Comparison of ENCODE assay signal across 1 cellular context in the genomic region with DNA sequence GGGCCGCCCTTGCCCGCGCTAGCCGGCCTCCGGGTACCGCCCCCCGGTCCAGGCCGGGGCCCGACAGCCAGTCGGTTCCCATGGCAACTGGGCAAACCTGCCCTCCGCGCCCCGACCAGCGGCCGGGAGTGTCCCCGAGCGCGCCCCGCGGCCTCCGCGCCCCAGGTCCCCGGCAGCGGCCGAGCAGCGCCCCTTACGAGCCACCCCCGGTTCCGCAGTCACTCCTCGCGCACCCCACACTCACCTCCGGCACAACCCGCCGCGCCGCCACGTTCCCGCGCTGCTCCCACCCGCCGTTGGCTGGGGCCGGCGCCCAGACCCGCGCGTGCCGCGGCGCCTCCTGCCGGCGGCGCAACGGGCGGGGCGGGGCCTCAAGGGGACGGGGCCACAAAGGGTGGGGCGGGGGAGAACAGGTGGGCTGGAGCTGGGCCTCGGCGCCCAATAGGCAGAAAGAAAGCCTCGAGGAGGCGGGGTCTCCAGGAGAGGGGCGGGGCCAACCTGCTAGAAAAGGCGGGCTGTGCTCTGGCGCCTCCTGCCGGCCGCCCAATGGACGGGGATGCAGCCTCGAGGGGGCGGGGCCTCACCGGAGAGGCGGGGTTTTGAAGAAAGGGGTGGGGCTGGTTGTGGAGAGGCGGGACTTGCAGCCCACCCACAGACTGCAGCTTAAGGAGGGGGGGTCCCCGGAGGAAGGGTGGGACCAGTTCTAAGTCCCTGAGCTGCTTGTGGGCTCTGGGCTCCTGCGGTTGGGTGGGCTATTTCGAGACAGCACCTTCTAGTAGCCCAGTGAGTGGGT.
A peak's percentile ranks its signal among the peaks of the same experiment; 100 is the strongest.
TF ChIP-seq lines count a peak whose summit lies in the region.

A gene with protein sequence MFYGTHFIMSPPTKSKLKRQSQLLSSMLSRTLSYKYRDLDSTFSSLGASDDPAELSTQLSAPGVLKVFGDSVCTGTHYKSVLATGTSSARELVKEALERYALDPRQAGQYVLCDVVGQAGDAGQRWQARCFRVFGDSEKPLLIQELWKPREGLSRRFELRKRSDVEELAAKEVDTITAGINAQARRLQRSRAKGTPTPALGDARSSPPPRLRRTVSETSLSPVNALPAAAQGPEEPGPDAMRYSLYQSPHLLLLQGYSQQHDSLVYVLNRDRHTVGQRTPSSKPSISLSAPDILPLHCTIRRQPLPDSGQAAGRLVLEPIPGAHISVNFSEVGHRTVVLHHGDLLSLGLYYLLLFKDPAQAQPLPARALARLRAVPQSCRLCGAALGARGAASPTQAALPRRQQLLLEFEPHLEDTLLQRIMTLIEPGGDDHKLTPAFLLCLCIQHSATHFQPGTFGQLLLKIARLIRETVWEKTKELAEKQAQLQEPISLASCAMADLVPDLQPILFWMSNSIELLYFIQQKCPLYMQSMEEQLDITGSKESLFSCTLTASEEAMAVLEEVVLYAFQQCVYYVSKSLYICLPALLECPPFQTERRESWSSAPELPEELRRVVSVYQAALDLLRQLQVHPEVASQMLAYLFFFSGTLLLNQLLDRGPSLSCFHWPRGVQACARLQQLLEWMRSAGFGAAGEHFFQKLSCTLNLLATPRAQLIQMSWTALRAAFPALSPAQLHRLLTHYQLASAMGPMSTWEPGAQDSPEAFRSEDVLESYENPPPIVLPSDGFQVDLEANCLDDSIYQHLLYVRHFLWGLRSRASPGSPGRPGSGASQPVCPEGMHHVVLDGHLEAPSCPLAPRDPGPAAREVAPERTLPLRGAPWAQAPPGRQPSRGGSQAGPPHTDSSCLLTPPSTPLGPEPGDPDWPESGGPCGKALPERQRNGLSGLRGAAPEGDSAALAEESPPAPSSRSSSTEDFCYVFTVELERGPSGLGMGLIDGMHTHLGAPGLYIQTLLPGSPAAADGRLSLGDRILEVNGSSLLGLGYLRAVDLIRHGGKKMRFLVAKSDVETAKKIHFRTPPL (minus strand): TSS at position 365 of the 793 bp plus-strand sequence. CDS start 5,577 bp downstream, outside the sequence.

TF ChIP-seq in K562, 482 proteins besides CTCF, POLR2A, EP300 and RAD21 (continued from another document and continues in another):
- TF ChIP-seq, protein P1, sequence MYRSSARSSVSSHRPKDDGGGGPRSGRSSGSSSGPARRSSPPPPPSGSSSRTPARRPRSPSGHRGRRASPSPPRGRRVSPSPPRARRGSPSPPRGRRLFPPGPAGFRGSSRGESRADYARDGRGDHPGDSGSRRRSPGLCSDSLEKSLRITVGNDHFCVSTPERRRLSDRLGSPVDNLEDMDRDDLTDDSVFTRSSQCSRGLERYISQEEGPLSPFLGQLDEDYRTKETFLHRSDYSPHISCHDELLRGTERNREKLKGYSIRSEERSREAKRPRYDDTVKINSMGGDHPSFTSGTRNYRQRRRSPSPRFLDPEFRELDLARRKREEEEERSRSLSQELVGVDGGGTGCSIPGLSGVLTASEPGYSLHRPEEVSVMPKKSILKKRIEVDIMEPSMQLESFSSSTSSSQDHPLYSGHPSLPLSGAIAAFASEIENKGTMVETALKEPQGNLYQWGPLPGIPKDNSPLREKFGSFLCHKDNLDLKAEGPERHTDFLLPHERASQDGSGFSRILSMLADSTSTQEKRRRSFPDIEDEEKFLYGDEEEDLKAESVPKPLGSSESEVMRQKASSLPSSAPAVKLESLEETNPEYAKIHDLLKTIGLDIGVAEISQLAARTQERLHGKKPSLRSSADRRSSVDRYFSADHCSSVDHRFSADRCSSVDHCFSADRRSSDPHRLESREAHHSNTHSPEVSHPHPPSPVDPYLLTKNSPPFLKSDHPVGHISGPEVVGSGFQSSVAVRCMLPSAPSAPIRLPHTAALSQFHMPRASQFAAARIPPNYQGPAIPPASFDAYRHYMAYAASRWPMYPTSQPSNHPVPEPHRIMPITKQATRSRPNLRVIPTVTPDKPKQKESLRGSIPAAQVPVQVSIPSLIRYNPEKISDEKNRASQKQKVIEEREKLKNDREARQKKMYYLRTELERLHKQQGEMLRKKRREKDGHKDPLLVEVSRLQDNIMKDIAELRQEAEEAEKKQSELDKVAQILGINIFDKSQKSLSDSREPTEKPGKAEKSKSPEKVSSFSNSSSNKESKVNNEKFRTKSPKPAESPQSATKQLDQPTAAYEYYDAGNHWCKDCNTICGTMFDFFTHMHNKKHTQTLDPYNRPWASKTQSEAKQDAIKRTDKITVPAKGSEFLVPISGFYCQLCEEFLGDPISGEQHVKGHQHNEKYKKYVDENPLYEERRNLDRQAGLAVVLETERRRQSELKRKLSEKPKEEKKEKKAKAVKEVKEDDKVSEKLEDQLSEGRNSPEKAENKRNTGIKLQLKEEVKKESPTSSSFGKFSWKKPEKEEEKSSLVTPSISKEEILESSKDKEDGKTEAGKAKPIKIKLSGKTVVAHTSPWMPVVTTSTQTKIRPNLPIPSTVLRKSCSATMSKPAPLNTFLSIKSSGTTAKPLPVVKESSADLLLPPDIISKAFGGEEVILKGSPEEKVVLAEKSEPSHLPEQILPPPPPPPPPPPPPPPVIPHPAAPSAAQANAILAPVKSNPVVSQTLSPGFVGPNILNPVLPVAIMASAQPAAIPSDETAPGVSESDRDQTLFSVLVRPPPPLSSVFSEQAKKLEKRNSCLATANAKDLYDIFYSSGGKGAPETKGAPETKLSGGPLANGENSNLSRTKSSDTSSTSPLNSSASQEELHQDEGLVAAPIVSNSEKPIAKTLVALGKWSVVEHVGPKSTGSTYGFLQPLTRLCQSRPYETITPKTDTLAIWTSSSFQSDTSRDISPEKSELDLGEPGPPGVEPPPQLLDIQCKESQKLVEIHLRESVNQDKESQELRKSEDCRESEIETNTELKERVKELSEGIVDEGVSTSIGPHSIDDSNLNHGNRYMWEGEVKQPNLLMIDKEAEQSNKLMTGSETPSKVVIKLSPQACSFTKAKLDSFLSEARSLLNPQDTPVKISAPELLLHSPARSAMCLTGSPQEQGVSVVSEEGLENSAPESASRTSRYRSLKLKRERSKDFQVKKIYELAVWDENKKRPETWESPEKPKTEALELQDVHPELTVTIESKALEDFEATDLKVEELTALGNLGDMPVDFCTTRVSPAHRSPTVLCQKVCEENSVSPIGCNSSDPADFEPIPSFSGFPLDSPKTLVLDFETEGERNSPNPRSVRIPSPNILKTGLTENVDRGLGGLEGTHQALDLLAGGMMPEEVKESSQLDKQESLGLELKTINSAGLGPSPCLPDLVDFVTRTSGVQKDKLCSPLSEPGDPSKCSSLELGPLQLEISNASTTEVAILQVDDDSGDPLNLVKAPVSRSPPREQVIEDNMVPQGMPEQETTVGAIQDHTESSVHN (IDR thresholded peaks at IDR 0.05; ENCODE audit: borderline replicate concordance in 1 of 2, low read depth in 1 of 2), result no peak
- TF ChIP-seq ZNF644 (tag; IDR thresholded peaks at IDR 0.05; ENCODE audit: low read depth) (no peak), MED1 (CRISPR knock-in tag; IDR thresholded peaks at IDR 0.05; ENCODE audit: borderline replicate concordance) (no peak), ZFPM2 (CRISPR knock-in tag; IDR thresholded peaks at IDR 0.05) (no peak), HDAC1 (IDR thresholded peaks at IDR 0.05) (no peak), NR4A1 (CRISPR knock-in tag; IDR thresholded peaks at IDR 0.05) (no peak), NR4A1 (tag; IDR thresholded peaks at IDR 0.05) (no peak), TCF7 (IDR thresholded peaks at IDR 0.05; ENCODE audit: borderline replicate concordance) (peak; percentile 44; the same call in 1 of the 2 replicates), RCOR1 (IDR thresholded peaks at IDR 0.05; ENCODE audit: borderline replicate concordance in 1 of 2, low read depth in 2 of 2, low read length in 2 of 2) (peak in 1 of 2 experiments; percentile 47; a peak in 2 of 4 replicates), BHLHE40 (IDR thresholded peaks at IDR 0.05; ENCODE audit: low read length) (peak; percentile 69), CHCHD3 (CRISPR knock-in tag; IDR thresholded peaks at IDR 0.05) (no peak)
- TF ChIP-seq, protein P2, sequence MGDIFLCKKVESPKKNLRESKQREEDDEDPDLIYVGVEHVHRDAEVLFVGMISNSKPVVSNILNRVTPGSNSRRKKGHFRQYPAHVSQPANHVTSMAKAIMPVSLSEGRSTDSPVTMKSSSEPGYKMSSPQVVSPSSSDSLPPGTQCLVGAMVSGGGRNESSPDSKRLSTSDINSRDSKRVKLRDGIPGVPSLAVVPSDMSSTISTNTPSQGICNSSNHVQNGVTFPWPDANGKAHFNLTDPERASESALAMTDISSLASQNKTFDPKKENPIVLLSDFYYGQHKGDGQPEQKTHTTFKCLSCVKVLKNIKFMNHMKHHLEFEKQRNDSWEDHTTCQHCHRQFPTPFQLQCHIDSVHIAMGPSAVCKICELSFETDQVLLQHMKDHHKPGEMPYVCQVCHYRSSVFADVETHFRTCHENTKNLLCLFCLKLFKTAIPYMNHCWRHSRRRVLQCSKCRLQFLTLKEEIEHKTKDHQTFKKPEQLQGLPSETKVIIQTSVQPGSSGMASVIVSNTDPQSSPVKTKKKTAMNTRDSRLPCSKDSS (IDR thresholded peaks at IDR 0.05; ENCODE audit: low read depth, partially characterized antibody), result no peak
- TF ChIP-seq, protein P3, sequence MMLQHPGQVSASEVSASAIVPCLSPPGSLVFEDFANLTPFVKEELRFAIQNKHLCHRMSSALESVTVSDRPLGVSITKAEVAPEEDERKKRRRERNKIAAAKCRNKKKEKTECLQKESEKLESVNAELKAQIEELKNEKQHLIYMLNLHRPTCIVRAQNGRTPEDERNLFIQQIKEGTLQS (IDR thresholded peaks at IDR 0.05), result no peak
- TF ChIP-seq, protein P3 (CRISPR knock-in tag; conservative IDR thresholded peaks at IDR 0.05), result no peak
- TF ChIP-seq, protein P4, sequence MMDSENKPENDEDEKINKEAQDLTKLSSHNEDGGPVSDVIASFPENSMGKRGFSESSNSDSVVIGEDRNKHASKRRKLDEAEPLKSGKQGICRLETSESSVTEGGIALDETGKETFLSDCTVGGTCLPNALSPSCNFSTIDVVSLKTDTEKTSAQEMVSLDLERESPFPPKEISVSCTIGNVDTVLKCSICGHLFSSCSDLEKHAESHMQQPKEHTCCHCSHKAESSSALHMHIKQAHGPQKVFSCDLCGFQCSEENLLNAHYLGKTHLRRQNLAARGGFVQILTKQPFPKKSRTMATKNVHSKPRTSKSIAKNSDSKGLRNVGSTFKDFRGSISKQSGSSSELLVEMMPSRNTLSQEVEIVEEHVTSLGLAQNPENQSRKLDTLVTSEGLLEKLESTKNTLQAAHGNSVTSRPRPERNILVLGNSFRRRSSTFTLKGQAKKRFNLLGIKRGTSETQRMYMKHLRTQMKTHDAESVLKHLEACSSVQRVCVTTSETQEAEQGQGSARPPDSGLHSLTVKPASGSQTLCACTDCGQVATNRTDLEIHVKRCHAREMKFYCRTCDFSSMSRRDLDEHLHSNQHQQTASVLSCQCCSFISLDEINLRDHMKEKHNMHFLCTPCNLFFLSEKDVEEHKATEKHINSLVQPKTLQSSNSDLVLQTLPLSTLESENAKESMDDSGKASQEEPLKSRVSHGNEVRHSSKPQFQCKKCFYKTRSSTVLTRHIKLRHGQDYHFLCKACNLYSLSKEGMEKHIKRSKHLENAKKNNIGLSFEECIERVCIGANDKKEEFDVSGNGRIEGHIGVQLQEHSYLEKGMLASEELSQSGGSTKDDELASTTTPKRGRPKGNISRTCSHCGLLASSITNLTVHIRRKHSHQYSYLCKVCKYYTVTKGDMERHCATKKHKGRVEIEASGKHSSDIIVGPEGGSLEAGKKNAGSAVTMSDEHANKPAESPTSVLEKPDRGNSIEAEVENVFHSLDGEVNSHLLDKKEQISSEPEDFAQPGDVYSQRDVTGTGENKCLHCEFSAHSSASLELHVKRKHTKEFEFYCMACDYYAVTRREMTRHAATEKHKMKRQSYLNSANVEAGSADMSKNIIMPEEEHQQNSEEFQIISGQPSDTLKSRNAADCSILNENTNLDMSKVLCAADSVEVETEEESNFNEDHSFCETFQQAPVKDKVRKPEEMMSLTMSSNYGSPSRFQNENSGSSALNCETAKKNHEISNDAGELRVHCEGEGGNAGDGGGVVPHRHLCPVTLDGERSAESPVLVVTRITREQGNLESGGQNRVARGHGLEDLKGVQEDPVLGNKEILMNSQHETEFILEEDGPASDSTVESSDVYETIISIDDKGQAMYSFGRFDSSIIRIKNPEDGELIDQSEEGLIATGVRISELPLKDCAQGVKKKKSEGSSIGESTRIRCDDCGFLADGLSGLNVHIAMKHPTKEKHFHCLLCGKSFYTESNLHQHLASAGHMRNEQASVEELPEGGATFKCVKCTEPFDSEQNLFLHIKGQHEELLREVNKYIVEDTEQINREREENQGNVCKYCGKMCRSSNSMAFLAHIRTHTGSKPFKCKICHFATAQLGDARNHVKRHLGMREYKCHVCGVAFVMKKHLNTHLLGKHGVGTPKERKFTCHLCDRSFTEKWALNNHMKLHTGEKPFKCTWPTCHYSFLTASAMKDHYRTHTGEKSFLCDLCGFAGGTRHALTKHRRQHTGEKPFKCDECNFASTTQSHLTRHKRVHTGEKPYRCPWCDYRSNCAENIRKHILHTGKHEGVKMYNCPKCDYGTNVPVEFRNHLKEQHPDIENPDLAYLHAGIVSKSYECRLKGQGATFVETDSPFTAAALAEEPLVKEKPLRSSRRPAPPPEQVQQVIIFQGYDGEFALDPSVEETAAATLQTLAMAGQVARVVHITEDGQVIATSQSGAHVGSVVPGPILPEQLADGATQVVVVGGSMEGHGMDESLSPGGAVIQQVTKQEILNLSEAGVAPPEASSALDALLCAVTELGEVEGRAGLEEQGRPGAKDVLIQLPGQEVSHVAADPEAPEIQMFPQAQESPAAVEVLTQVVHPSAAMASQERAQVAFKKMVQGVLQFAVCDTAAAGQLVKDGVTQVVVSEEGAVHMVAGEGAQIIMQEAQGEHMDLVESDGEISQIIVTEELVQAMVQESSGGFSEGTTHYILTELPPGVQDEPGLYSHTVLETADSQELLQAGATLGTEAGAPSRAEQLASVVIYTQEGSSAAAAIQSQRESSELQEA (IDR thresholded peaks at IDR 0.05; ENCODE audit: low read depth), result no peak
- TF ChIP-seq, protein P5, sequence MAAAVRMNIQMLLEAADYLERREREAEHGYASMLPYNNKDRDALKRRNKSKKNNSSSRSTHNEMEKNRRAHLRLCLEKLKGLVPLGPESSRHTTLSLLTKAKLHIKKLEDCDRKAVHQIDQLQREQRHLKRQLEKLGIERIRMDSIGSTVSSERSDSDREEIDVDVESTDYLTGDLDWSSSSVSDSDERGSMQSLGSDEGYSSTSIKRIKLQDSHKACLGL (CRISPR knock-in tag; IDR thresholded peaks at IDR 0.05; ENCODE audit: borderline replicate concordance, poor library complexity, severe bottlenecking), result no peak
- TF ChIP-seq, protein P6, sequence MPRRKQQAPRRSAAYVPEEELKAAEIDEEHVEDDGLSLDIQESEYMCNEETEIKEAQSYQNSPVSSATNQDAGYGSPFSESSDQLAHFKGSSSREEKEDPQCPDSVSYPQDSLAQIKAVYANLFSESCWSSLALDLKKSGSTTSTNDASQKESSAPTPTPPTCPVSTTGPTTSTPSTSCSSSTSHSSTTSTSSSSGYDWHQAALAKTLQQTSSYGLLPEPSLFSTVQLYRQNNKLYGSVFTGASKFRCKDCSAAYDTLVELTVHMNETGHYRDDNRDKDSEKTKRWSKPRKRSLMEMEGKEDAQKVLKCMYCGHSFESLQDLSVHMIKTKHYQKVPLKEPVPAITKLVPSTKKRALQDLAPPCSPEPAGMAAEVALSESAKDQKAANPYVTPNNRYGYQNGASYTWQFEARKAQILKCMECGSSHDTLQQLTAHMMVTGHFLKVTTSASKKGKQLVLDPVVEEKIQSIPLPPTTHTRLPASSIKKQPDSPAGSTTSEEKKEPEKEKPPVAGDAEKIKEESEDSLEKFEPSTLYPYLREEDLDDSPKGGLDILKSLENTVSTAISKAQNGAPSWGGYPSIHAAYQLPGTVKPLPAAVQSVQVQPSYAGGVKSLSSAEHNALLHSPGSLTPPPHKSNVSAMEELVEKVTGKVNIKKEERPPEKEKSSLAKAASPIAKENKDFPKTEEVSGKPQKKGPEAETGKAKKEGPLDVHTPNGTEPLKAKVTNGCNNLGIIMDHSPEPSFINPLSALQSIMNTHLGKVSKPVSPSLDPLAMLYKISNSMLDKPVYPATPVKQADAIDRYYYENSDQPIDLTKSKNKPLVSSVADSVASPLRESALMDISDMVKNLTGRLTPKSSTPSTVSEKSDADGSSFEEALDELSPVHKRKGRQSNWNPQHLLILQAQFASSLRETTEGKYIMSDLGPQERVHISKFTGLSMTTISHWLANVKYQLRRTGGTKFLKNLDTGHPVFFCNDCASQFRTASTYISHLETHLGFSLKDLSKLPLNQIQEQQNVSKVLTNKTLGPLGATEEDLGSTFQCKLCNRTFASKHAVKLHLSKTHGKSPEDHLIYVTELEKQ (CRISPR knock-in tag; IDR thresholded peaks at IDR 0.05), result no peak
